11 cellular contexts compared by ENCODE assay signal in genomic region chr10:35613597-35614226, GRCh38. TPM values are rescaled to one million over a fixed set of nuclear protein-coding genes. Genes with fewer than 3 reads are reported as not detected.
DNase-seq lines count a peak whose midpoint lies in the region; TF ChIP-seq lines count a peak whose summit lies in the region.
"Had no signal": no experiment of that assay in that cellular context is flagged by ENCODE, and none has a peak within 500 bp of the region (broad histone marks: within the 10 kb centered on the region; RNA-seq: fewer than 3 reads in every experiment).

No MANE protein-coding gene starts in this region.

- H3K4me3 Mint-ChIP-seq in activated CD4-positive, alpha-beta T cell treated with anti-CD3 and anti-CD28 coated beads, Interleukin-2, amount 10 ng/mL, durations not matched to agents 24 days and 14 days = no peak overlapping the region

- H3K36me3 Mint-ChIP-seq in activated CD4-positive, alpha-beta T cell treated with anti-CD3 and anti-CD28 coated beads, Interleukin-2, amount 10 ng/mL, durations not matched to agents 24 days and 14 days (ENCODE audit: low read depth) = no peaks in the 10 kb centered on the region

- in situ Hi-C loops in T47D (cut with HindIII; ENCODE audit: low pct_unique_long_range_greater_than_20kb, low sequenced_read_pairs) = no loop called here

- peak; percentile 55 for TF ChIP-seq CTCF in LNCAP (IDR thresholded peaks at IDR 0.05)

- intact Hi-C loops in activated CD4-positive, alpha-beta T cell treated with anti-CD3 and anti-CD28 coated beads, Interleukin-2, amount 10 ng/mL, durations not matched to agents 24 days and 14 days (cut with micrococcal nuclease) = no loop called here

- H3K27ac Mint-ChIP-seq in activated CD4-positive, alpha-beta T cell treated with anti-CD3 and anti-CD28 coated beads, Interleukin-2, amount 10 ng/mL, durations not matched to agents 24 days and 14 days = no peak overlapping the region

- peaks cover 6% of the 10 kb centered on the region for H3K9me3 Mint-ChIP-seq in activated CD4-positive, alpha-beta T cell treated with anti-CD3 and anti-CD28 coated beads, Interleukin-2, amount 10 ng/mL, durations not matched to agents 24 days and 14 days

- H3K27me3 Mint-ChIP-seq in activated CD4-positive, alpha-beta T cell treated with anti-CD3 and anti-CD28 coated beads, Interleukin-2, amount 10 ng/mL, durations not matched to agents 24 days and 14 days = peaks cover 17% of the 10 kb centered on the region

- DNase-seq in EH (ENCODE audit: low read depth) (peak; percentile 43), T47D (ENCODE audit: low read depth in 1 of 2, low spot score in 1 of 2) (peak; percentile 44 to 63), myocyte (ENCODE audit: low read depth) (peak; percentile 31), NCI-H2107 (lab: John Stamatoyannopoulos, UW) (no peak)
- DNase-seq in central memory CD4-positive, alpha-beta T cell = no peak
- DNase-seq in activated CD4-positive, alpha-beta T cell treated with anti-CD3 and anti-CD28 coated beads for 4 hours = no peak
- no peak for DNase-seq in activated CD4-positive, alpha-beta T cell treated with anti-CD3 and anti-CD28 coated beads, Interleukin-2, amount 10 ng/mL, durations not matched to agents 24 days and 14 days
- DNase-seq: activated CD8-positive, alpha-beta memory T cell treated with anti-CD3 and anti-CD28 coated beads, Interleukin-2, amount 50 U/mL, for 4 hours; stimulated activated CD4-positive, alpha-beta T cell treated with anti-CD3 and anti-CD28 coated beads, Interleukin-1b, Interleukin-23, amount 100 ng/mL, for 48 hours had no signal

- no peaks in the 10 kb centered on the region for H3K4me1 Mint-ChIP-seq in activated CD4-positive, alpha-beta T cell treated with anti-CD3 and anti-CD28 coated beads, Interleukin-2, amount 10 ng/mL, durations not matched to agents 24 days and 14 days

RNA-seq across cellular contexts. Expression of gene GJD4, which starts 8.6 kb away (rescaled TPM):
- total RNA-seq in myocyte = 10.6 and 13.9 TPM in 2 replicates
- polyA plus RNA-seq in myocyte (2012) = 12.2 TPM
- not detected in 2 replicates for total RNA-seq in activated CD4-positive, alpha-beta T cell treated with anti-CD3 and anti-CD28 coated beads, Interleukin-2, amount 10 ng/mL, durations not matched to agents 24 days and 14 days
- total RNA-seq: lung had no signal

RNA-seq across cellular contexts. Expression of gene FZD8, which starts 28.4 kb away (rescaled TPM):
- 5.2 TPM in 2 replicates for total RNA-seq in myocyte
- polyA plus RNA-seq in myocyte (2012) = 53.1 TPM
- 0.38 and 0.56 TPM in 2 replicates for total RNA-seq in activated CD4-positive, alpha-beta T cell treated with anti-CD3 and anti-CD28 coated beads, Interleukin-2, amount 10 ng/mL, durations not matched to agents 24 days and 14 days

Comparison
In these comparisons a context has a peak if more than half of its experiments do, and no peak if none do; other contexts are left out.
1. DNase-seq: peak in EH (single experiment), T47D (2 of 2) and myocyte (single experiment); none in central memory CD4-positive, alpha-beta T cell (single experiment), activated CD4-positive, alpha-beta T cell treated with anti-CD3 and anti-CD28 coated beads for 4 hours (0 of 2), NCI-H2107 (single experiment) and activated CD4-positive, alpha-beta T cell treated with anti-CD3 and anti-CD28 coated beads, Interleukin-2, amount 10 ng/mL, durations not matched to agents 24 days and 14 days (single experiment).
2. RNA of gene GJD4, which starts 8.6 kb away (total RNA-seq): 10.6 to 13.9 TPM in myocyte; not detected in activated CD4-positive, alpha-beta T cell treated with anti-CD3 and anti-CD28 coated beads, Interleukin-2, amount 10 ng/mL, durations not matched to agents 24 days and 14 days; every median in the first group is over 10 times any median in the second.